Comparison of ENCODE assay signal across 25 cellular contexts in the genomic region with DNA sequence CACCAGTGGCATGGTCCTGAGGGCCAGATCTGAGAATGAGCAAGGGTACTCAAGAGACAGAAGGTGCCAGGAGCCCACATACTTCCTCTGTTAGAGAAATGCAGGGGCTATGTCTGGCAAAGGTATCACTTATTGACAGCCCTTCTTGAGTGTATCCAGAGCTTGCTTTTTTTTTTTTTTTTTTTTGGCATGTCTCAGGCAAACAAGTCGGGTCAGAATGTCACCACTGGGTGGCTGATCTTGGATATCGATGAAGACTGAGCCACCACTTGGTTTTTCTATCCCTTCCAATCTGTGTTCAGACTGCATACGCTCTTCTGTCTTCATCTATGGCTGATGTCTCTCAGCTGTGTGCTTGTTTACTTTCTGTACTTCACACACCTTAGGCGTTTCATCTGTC.
"Had no signal": no experiment of that assay in that cellular context is flagged by ENCODE, and none has a peak within 500 bp of the region (broad histone marks: within the 10 kb centered on the region; RNA-seq: fewer than 3 reads in every experiment).

No MANE protein-coding gene starts in this region.

- DNase-seq: activated B cell treated with CpG ODN at 0.5 μM for 24 hours; activated CD4-positive, alpha-beta memory T cell treated with anti-CD3 and anti-CD28 coated beads for 36 hours; activated CD4-positive, alpha-beta T cell treated with anti-CD3 and anti-CD28 coated beads, Interleukin-2, amount 10 ng/mL, durations not matched to agents 7 days and 5 days; activated CD8-positive, alpha-beta memory T cell treated with anti-CD3 and anti-CD28 coated beads for 24 hours; activated effector memory CD4-positive, alpha-beta T cell treated with anti-CD3 and anti-CD28 coated beads, Interleukin-2, amount 50 U/mL, for 16 hours; activated naive CD4-positive, alpha-beta T cell treated with Interleukin-2 at 50 U/mL for 16 hours; activated naive CD8-positive, alpha-beta T cell treated with anti-CD3 and anti-CD28 coated beads, Interleukin-2, amount 50 U/mL, for 24 hours; activated T-cell treated with anti-CD3 and anti-CD28 coated beads, Interleukin-2, amount 50 U/mL, for 4 hours; amniotic stem cell; body of pancreas; central memory CD4-positive, alpha-beta T cell; Kasumi-1; NCI-H1048; NCI-H146; NCI-H1930; NCI-H2171; NCI-H2227 treated with DMSO at 0.1 percent for 48 hours; NCI-H446 treated with DMSO at 0.1 percent for 48 hours; NCI-H524 treated with DMSO at 0.1 percent for 48 hours; NCI-H748 treated with DMSO at 0.1 percent for 48 hours; Peyer's patch; Right ventricle myocardium superior; SJCRH30 had no signal

- H3K4me3 ChIP-seq: ascending aorta, body of pancreas, Peyer's patch, SJCRH30 had no signal

- H3K4me1 ChIP-seq: ascending aorta, body of pancreas, Peyer's patch had no signal

- H3K27me3 ChIP-seq: ascending aorta, body of pancreas, Peyer's patch had no signal

- H3K36me3 ChIP-seq: ascending aorta, Peyer's patch, SJCRH30 had no signal

- H3K9me3 ChIP-seq: ascending aorta, body of pancreas, Peyer's patch, SJCRH30 had no signal

- H3K27ac ChIP-seq: ascending aorta, body of pancreas, Peyer's patch, RWPE1, SJCRH30 had no signal
